16 cellular contexts compared by ENCODE assay signal in genomic region chr21:20970691-20971090, GRCh38. TPM values are rescaled to one million over a fixed set of nuclear protein-coding genes. Genes with fewer than 3 reads are reported as not detected.
"Had no signal": no experiment of that assay in that cellular context is flagged by ENCODE, and none has a peak within 500 bp of the region (broad histone marks: within the 10 kb centered on the region; RNA-seq: fewer than 3 reads in every experiment).

No MANE protein-coding gene starts in this region.

- H3K27ac ChIP-seq: breast epithelium, heart right ventricle, left ventricle myocardium inferior, ovary, psoas muscle, right atrium auricular region, stomach, testis, transverse colon had no signal

- DNase-seq: activated CD4-positive, alpha-beta memory T cell treated with anti-CD3 and anti-CD28 coated beads, Interleukin-2, amount 10 ng/mL, durations not matched to agents 7 days and 5 days; activated CD4-positive, CD25-positive, alpha-beta regulatory T cell treated with anti-CD3 and anti-CD28 coated beads, Interleukin-2, amount 50 U/mL, for 72 hours; activated T-cell treated with anti-CD3 and anti-CD28 coated beads, Interleukin-2, amount 50 U/mL, for 4 hours; stomach had no signal

RNA-seq across cellular contexts. Expression of gene NCAM2, which starts 27.5 kb away (rescaled TPM):
- total RNA-seq: activated CD4-positive, alpha-beta memory T cell treated with anti-CD3 and anti-CD28 coated beads, Interleukin-2, amount 10 ng/mL, durations not matched to agents 7 days and 5 days; activated CD4-positive, alpha-beta T cell treated with anti-CD3 and anti-CD28 coated beads, Interleukin-2, amount 10 ng/mL, durations not matched to agents 7 days and 5 days; activated T-cell treated with anti-CD3 and anti-CD28 coated beads, Interleukin-2, amount 50 U/mL, for 4 hours; activated T-helper 17 cell treated with anti-CD3 and anti-CD28 coated beads, Interleukin-2, amount 50 U/mL, for 72 hours; esophagus mucosa; naive thymus-derived CD4-positive, alpha-beta T cell had no signal
